In genomic region chr5:59367791-59368394, GRCh38 we compare ENCODE assay signal across 8 cellular contexts.
DNase-seq lines count a peak whose midpoint lies in the region; ATAC-seq, FAIRE-seq and TF ChIP-seq lines count a peak whose summit lies in the region.

No MANE protein-coding gene starts in this region.

- FAIRE-seq in G401.6 (lab: Jason Lieb, UNC): peak; percentile 37

- H3K27ac Mint-ChIP-seq in activated naive CD4-positive, alpha-beta T cell treated with anti-CD3 and anti-CD28 coated beads, Interleukin-2, amount 10 ng/mL, durations not matched to agents 7 days and 5 days: no peak overlapping the region
- H3K27ac Mint-ChIP-seq in progenitor cell of endocrine pancreas: no peak overlapping the region

- H3K9me3 Mint-ChIP-seq in activated naive CD4-positive, alpha-beta T cell treated with anti-CD3 and anti-CD28 coated beads, Interleukin-2, amount 10 ng/mL, durations not matched to agents 7 days and 5 days: peaks cover 1% of the 10 kb centered on the region
- H3K9me3 Mint-ChIP-seq in progenitor cell of endocrine pancreas (ENCODE audit: low read depth): no peaks in the 10 kb centered on the region

- peak; percentile 82 for TF ChIP-seq CTCF in progenitor cell of endocrine pancreas (IDR thresholded peaks at IDR 0.05; ENCODE audit: unreplicated experiment)

- no peak overlapping the region for H3K4me3 Mint-ChIP-seq in activated naive CD4-positive, alpha-beta T cell treated with anti-CD3 and anti-CD28 coated beads, Interleukin-2, amount 10 ng/mL, durations not matched to agents 7 days and 5 days
- H3K4me3 Mint-ChIP-seq in progenitor cell of endocrine pancreas (ENCODE audit: low read depth): no peak overlapping the region

- intact Hi-C loops in Right ventricle myocardium superior (cut with DNase I): loop anchor here (2.0 to 5.0 kb wide), 2 partner anchors 149 to 176 kb away; no protein-coding TSS in a partner anchor

- peaks cover 10% of the 10 kb centered on the region for H3K27me3 Mint-ChIP-seq in activated naive CD4-positive, alpha-beta T cell treated with anti-CD3 and anti-CD28 coated beads, Interleukin-2, amount 10 ng/mL, durations not matched to agents 7 days and 5 days
- H3K27me3 Mint-ChIP-seq in progenitor cell of endocrine pancreas: no peaks in the 10 kb centered on the region

- CTCF ChIA-PET in activated naive CD4-positive, alpha-beta T cell treated with anti-CD3 and anti-CD28 coated beads, Interleukin-2, amount 10 ng/mL, durations not matched to agents 7 days and 5 days (lab: Charles Lee): interaction anchor here (0.8 to 7.2 kb wide), 16 partner anchors 9 to 481 kb away, joined by 3 to 83 read pairs (median 6); no protein-coding TSS in a partner anchor

- ATAC-seq in HG03196 (IDR thresholded peaks at IDR 0.05; ENCODE audit: unreplicated experiment) (peak; percentile 61), Right ventricle myocardium superior (ENCODE audit: poor library complexity) (peak; percentile 86), HG02588 (IDR thresholded peaks at IDR 0.05; ENCODE audit: unreplicated experiment) (no peak)

- DNase-seq in OCI-M1 (lab: John Stamatoyannopoulos, UW): peak; percentile 80
- DNase-seq in activated naive CD4-positive, alpha-beta T cell treated with anti-CD3 and anti-CD28 coated beads, Interleukin-2, amount 10 ng/mL, durations not matched to agents 7 days and 5 days: peak; percentile 64
- peak; percentile 57 for DNase-seq in Right ventricle myocardium superior
- DNase-seq in progenitor cell of endocrine pancreas (ENCODE audit: low spot score, unreplicated experiment): peak; percentile 20
- DNase-seq in NCI-H526 treated with DMSO at 0.1 percent for 48 hours (lab: John Stamatoyannopoulos, UW): no peak

- no peaks in the 10 kb centered on the region for H3K4me1 Mint-ChIP-seq in activated naive CD4-positive, alpha-beta T cell treated with anti-CD3 and anti-CD28 coated beads, Interleukin-2, amount 10 ng/mL, durations not matched to agents 7 days and 5 days
- peaks cover 2% of the 10 kb centered on the region for H3K4me1 Mint-ChIP-seq in progenitor cell of endocrine pancreas (ENCODE audit: low read depth)

- no peaks in the 10 kb centered on the region for H3K36me3 Mint-ChIP-seq in activated naive CD4-positive, alpha-beta T cell treated with anti-CD3 and anti-CD28 coated beads, Interleukin-2, amount 10 ng/mL, durations not matched to agents 7 days and 5 days
- no peaks in the 10 kb centered on the region for H3K36me3 Mint-ChIP-seq in progenitor cell of endocrine pancreas (ENCODE audit: insufficient read depth)
